Comparison of ENCODE assay signal across 9 cellular contexts in the genomic region with DNA sequence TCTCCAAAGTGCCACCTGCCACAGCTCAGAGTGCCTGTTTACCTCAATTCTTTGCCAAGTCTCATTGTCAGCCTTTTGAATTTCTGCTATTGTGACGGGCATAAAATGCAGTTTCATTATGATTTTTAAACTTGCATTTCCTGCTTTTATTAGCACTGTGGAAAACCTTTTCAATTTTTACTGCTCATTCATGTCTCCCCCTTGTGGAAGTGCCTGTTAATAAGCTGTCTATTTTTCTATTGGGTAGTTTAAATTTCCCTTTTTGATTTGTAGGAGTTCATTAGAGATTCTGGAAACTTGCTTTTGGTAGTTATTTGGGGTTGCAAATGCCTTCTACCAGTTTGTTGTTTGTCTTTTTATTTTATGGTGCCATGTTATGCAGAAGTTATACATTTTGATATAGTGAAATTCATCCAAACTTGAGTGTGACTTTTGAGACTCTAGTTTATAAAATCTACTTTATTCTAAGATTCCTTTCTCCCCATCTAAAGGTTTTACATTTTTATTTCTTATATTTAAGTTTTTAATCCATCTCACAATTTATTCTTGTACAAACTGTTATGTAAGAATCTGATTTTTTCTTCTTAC. TPM values are rescaled to one million over a fixed set of nuclear protein-coding genes. Genes with fewer than 3 reads are reported as not detected.
A peak's percentile ranks its signal among the peaks of the same experiment; 100 is the strongest.
DNase-seq lines count a peak whose midpoint lies in the region; ATAC-seq, FAIRE-seq and TF ChIP-seq lines count a peak whose summit lies in the region.
"Had no signal": no experiment of that assay in that cellular context is flagged by ENCODE, and none has a peak within 500 bp of the region (broad histone marks: within the 10 kb centered on the region; RNA-seq: fewer than 3 reads in every experiment).

No MANE protein-coding gene starts in this region.

- H3K4me1 Mint-ChIP-seq in astrocyte (ENCODE audit: low read depth, unreplicated experiment), result peaks cover 8% of the 10 kb centered on the region

- peaks cover 2% of the 10 kb centered on the region for H3K9me3 Mint-ChIP-seq in astrocyte (ENCODE audit: unreplicated experiment)

- H2AFZ ChIP-seq in astrocyte (ENCODE audit: low read depth, low read length), result no peak overlapping the region

- no peaks in the 10 kb centered on the region for H4K20me1 ChIP-seq in astrocyte (ENCODE audit: insufficient read depth, low read length)

- no peaks in the 10 kb centered on the region for H3K27me3 Mint-ChIP-seq in astrocyte (ENCODE audit: low read depth, unreplicated experiment)

- H3K9me3 ChIP-seq in astrocyte (ENCODE audit: insufficient read depth, low read depth, low read length), result no peaks in the 10 kb centered on the region

- no peaks in the 10 kb centered on the region for H3K27me3 ChIP-seq in astrocyte (ENCODE audit: insufficient read depth, low read length)

- H3K4me1 ChIP-seq in astrocyte (ENCODE audit: insufficient read depth, low read length), result no peaks in the 10 kb centered on the region

- TF ChIP-seq CTCF in astrocyte (IDR thresholded peaks at IDR 0.05; ENCODE audit: insufficient read depth, low read depth, low read length), result peak; percentile 71

- H3K79me2 ChIP-seq in astrocyte (ENCODE audit: insufficient read depth, low read length), result no peaks in the 10 kb centered on the region

- H3K4me3 Mint-ChIP-seq in astrocyte (ENCODE audit: unreplicated experiment), result no peak overlapping the region

- DNase-seq in AG08396 (ENCODE audit: low spot score) (peak; percentile 10), astrocyte (ENCODE audit: low read depth) (no peak), DMS153 (lab: John Stamatoyannopoulos, UW) (no peak), NCI-H345 treated with DMSO at 0.1 percent for 48 hours (lab: John Stamatoyannopoulos, UW; ENCODE audit: unreplicated experiment) (no peak)

- H3K4me2 ChIP-seq in astrocyte (ENCODE audit: low read length), result peak overlapping the region; percentile 27

- no peaks in the 10 kb centered on the region for H3K36me3 ChIP-seq in astrocyte (ENCODE audit: insufficient read depth, low read length)

- H3K27ac ChIP-seq in astrocyte (ENCODE audit: low read depth, low read length), result no peak overlapping the region
- H3K27ac ChIP-seq: epithelial cell of prostate had no signal

- no peak overlapping the region for H3K9ac ChIP-seq in astrocyte (ENCODE audit: low read length)

- H3K4me3 ChIP-seq in astrocyte (ENCODE audit: insufficient read depth, low read depth, low read length), result no peak overlapping the region

- ATAC-seq in GM21367 (IDR thresholded peaks at IDR 0.05; ENCODE audit: unreplicated experiment), result peak; percentile 40
- ATAC-seq in HG03097 (IDR thresholded peaks at IDR 0.05; ENCODE audit: low FRiP score, unreplicated experiment), result no peak
- ATAC-seq in HG03175 (IDR thresholded peaks at IDR 0.05; ENCODE audit: unreplicated experiment), result no peak

- H3K27ac Mint-ChIP-seq in astrocyte (ENCODE audit: unreplicated experiment), result no peak overlapping the region

- no peaks in the 10 kb centered on the region for H3K36me3 Mint-ChIP-seq in astrocyte (ENCODE audit: low read depth, unreplicated experiment)

- FAIRE-seq in astrocyte (lab: Jason Lieb, UNC) (peak; percentile 58), islet of Langerhans (lab: Jason Lieb, UNC) (peak; percentile 95)

RNA-seq across cellular contexts. Expression of a gene that starts 53.9 kb away (rescaled TPM):
- 9.2 and 9.9 TPM in 2 replicates for total RNA-seq in astrocyte
